Comparison of ENCODE assay signal across 8 cellular contexts in the genomic region with DNA sequence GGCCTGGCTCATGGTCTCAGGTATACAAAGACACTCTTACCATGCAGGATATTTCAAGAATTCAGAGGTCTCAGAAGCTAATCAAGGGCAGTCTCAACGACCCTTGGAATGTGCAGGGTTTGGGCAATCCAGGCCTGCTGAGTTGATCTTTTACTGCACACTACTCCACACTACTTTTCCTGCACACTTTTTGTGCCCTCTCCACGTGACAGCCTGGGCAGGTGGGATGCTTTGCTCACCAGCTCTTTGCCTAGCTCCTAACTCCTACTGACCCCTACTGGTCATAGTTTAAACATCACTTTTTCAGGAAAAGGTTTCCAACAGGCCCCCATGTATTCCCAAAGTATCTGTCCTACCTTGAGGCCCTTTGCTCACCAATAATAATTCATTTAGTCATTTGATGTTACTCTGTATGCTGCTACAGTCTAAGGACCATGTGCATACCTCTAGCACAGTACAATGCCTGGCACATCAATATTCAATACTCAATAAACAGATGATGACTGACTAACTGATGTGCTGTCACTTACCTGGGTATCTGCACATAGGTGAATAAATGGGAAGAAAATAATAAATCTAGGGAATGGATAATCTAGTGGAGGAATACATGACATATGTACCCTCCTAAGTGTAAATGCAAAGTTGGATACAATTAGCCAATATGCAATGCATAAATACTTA. TPM values are rescaled to one million over a fixed set of nuclear protein-coding genes. Genes with fewer than 3 reads are reported as not detected.
DNase-seq lines count a peak whose midpoint lies in the region; ATAC-seq, FAIRE-seq and TF ChIP-seq lines count a peak whose summit lies in the region.

No MANE protein-coding gene starts in this region.

- intact Hi-C loops in pancreas (cut with DNase I) = loop anchor here in 2 of 3 donors (10.0 kb wide), 2 partner anchors 224 to 626 kb away; no protein-coding TSS in a partner anchor

- FAIRE-seq in pancreas (lab: Jason Lieb, UNC) = no peak

- no peaks in the 10 kb centered on the region for H3K9me3 Mint-ChIP-seq in activated naive CD4-positive, alpha-beta T cell treated with anti-CD3 and anti-CD28 coated beads, Interleukin-2, amount 50 U/mL, for 24 hours

- H3K36me3 Mint-ChIP-seq in activated naive CD4-positive, alpha-beta T cell treated with anti-CD3 and anti-CD28 coated beads, Interleukin-2, amount 50 U/mL, for 24 hours = no peaks in the 10 kb centered on the region

- H3K4me3 ChIP-seq in choroid plexus epithelial cell (ENCODE audit: low read depth, low read length) (no peak overlapping the region), pancreas (no peak overlapping the region)

- no peaks in the 10 kb centered on the region for H3K4me1 ChIP-seq in pancreas

- no peaks in the 10 kb centered on the region for H3K27me3 ChIP-seq in pancreas

- peaks cover 4% of the 10 kb centered on the region for H3K27me3 Mint-ChIP-seq in activated naive CD4-positive, alpha-beta T cell treated with anti-CD3 and anti-CD28 coated beads, Interleukin-2, amount 50 U/mL, for 24 hours

- WGBS in pancreas, 2 donors = 3 to 9% methylated on average over 2 of the region's 2 CpGs

- DNase-seq in activated naive CD4-positive, alpha-beta T cell treated with anti-CD3 and anti-CD28 coated beads, Interleukin-2, amount 50 U/mL, for 16 hours = no peak
- peak; percentile 19 for DNase-seq in NCI-H1105 (lab: John Stamatoyannopoulos, UW)
- peak; percentile 41 for DNase-seq in choroid plexus epithelial cell (ENCODE audit: low read depth)
- DNase-seq in pancreas = peak in 3 of 6 donors; percentile 9 to 26 (median 24)
- no peak for DNase-seq in T-helper 1 cell

- ATAC-seq in pancreas (peak; percentile 55 to 92 (median 81)), HG03439 (IDR thresholded peaks at IDR 0.05; ENCODE audit: unreplicated experiment) (no peak), HG02623 (IDR thresholded peaks at IDR 0.05; ENCODE audit: unreplicated experiment) (no peak)

- no peak overlapping the region for H3K4me3 Mint-ChIP-seq in activated naive CD4-positive, alpha-beta T cell treated with anti-CD3 and anti-CD28 coated beads, Interleukin-2, amount 50 U/mL, for 24 hours

- peak overlapping the region; percentile 6 for H3K27ac Mint-ChIP-seq in activated naive CD4-positive, alpha-beta T cell treated with anti-CD3 and anti-CD28 coated beads, Interleukin-2, amount 50 U/mL, for 24 hours

- H3K9me3 ChIP-seq in pancreas = no peaks in the 10 kb centered on the region

- H3K36me3 ChIP-seq in pancreas = no peaks in the 10 kb centered on the region

- H3K4me1 Mint-ChIP-seq in activated naive CD4-positive, alpha-beta T cell treated with anti-CD3 and anti-CD28 coated beads, Interleukin-2, amount 50 U/mL, for 24 hours = no peaks in the 10 kb centered on the region

- no peak overlapping the region for H3K27ac ChIP-seq in pancreas

- TF ChIP-seq CTCF in choroid plexus epithelial cell (conservative IDR thresholded peaks at IDR 0.05; ENCODE audit: low read depth, low read length) = peak; percentile 74
- TF ChIP-seq CTCF in pancreas (IDR thresholded peaks at IDR 0.05) = peak in 3 of 4 donors; percentile 42 to 49 (median 45)

RNA-seq across cellular contexts. Expression of gene DUSP23, which starts 9.6 kb away (rescaled TPM):
- total RNA-seq in pancreas = 10 to 100 TPM; 13.9 to 38.4 (median 20.2) TPM
- 10 to 100 TPM; 53.6 to 77.9 TPM for polyA plus RNA-seq in pancreas

RNA-seq across cellular contexts. Expression of gene FCRL6, which starts 11.8 kb away (rescaled TPM):
- under 1 TPM in 4 of 6 donors, not detected in 2; 0.29 to 0.67 (median 0.34) TPM for total RNA-seq in pancreas
- under 1 TPM in 1 of 2 donors, not detected in 1; 0.19 TPM for polyA plus RNA-seq in pancreas

RNA-seq across cellular contexts. Expression of gene SLAMF8, which starts 36.3 kb away (rescaled TPM):
- 1 to 10 TPM in 3 of 6 donors, under 1 TPM in 2, not detected in 1; 0.38 to 8.8 (median 1.7) TPM for total RNA-seq in pancreas
- polyA plus RNA-seq in pancreas = under 1 TPM; 0.45 to 0.46 TPM

Comparison
In these comparisons a context has a peak if more than half of its experiments do, and no peak if none do; other contexts are left out.
1. DNase-seq: peak in NCI-H1105 (single experiment) and choroid plexus epithelial cell (single experiment); none in activated naive CD4-positive, alpha-beta T cell treated with anti-CD3 and anti-CD28 coated beads, Interleukin-2, amount 50 U/mL, for 16 hours (single experiment) and T-helper 1 cell (0 of 5).
2. ATAC-seq: peak in pancreas (4 of 4); none in HG03439 (single experiment) and HG02623 (single experiment).